ENCODE assay signal across 7 cellular contexts in the genomic region with DNA sequence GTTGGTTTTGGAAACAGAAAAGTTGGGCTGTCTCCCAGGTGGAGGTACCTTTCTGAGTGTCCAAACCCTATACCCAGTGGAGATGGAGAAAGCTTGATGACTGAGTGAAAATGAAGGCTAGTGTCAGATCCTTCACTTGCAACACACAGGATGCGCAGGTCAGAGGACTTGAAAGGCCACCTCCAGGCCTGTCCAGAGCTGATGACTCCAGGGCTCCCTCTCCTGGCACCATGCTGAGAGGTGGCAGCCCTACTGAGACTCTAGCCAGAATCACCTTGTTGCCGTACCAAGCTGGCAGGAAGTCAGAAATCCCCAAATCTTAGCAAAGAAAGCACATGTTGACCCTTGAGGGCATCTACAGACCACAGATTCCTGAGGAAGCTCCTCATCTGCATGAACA. TPM values are rescaled to one million over a fixed set of nuclear protein-coding genes. Genes with fewer than 3 reads are reported as not detected.
DNase-seq lines count a peak whose midpoint lies in the region; ATAC-seq lines count a peak whose summit lies in the region.

No MANE protein-coding gene starts in this region.

- H2BK12ac ChIP-seq in mesenchymal stem cell (ENCODE audit: low read length in 2 of 2): no peak overlapping the region

- POLR2A ChIA-PET in activated CD8-positive, alpha-beta T cell treated with anti-CD3 and anti-CD28 coated beads, Interleukin-2, amount 10 ng/mL, durations not matched to agents 7 days and 5 days (lab: Charles Lee): no interaction called here

- H3K27ac Mint-ChIP-seq in activated CD8-positive, alpha-beta T cell treated with anti-CD3 and anti-CD28 coated beads, Interleukin-2, amount 10 ng/mL, durations not matched to agents 7 days and 5 days: no peak overlapping the region

- H2AFZ ChIP-seq in mesenchymal stem cell (ENCODE audit: low read depth, low read length): no peak overlapping the region

- H3K4ac ChIP-seq in mesenchymal stem cell (ENCODE audit: low read depth in 1 of 2, low read length in 2 of 2): no peak overlapping the region

- no peaks in the 10 kb centered on the region for H3K36me3 ChIP-seq in mesenchymal stem cell (ENCODE audit: control insufficient read depth in 1 of 2, insufficient read depth in 2 of 2, low read depth in 1 of 2, low read length in 2 of 2)

- no peaks in the 10 kb centered on the region for H3K9me3 ChIP-seq in mesenchymal stem cell (ENCODE audit: control insufficient read depth, low read length)

- no peak overlapping the region for H3K27ac ChIP-seq in mesenchymal stem cell (ENCODE audit: low read length, poor library complexity, severe bottlenecking)

- H3K36me3 Mint-ChIP-seq in activated CD8-positive, alpha-beta T cell treated with anti-CD3 and anti-CD28 coated beads, Interleukin-2, amount 10 ng/mL, durations not matched to agents 7 days and 5 days (ENCODE audit: low read depth): no peaks in the 10 kb centered on the region

- no peak overlapping the region for H3K4me2 ChIP-seq in mesenchymal stem cell (ENCODE audit: low read length, poor library complexity, severe bottlenecking)

- H2BK120ac ChIP-seq in mesenchymal stem cell (ENCODE audit: low read depth, low read length): no peak overlapping the region

- H3K9ac ChIP-seq in mesenchymal stem cell (ENCODE audit: low read length): no peak overlapping the region

- peaks cover 75 to 90% of the 10 kb centered on the region in 2 experiments for H3K27me3 ChIP-seq in mesenchymal stem cell (ENCODE audit: control insufficient read depth in 1 of 2, insufficient read depth in 1 of 2, low read length in 2 of 2)

- no peak overlapping the region for H3K4me3 Mint-ChIP-seq in activated CD8-positive, alpha-beta T cell treated with anti-CD3 and anti-CD28 coated beads, Interleukin-2, amount 10 ng/mL, durations not matched to agents 7 days and 5 days

- peaks cover 6% of the 10 kb centered on the region for H3K4me1 ChIP-seq in mesenchymal stem cell (ENCODE audit: control insufficient read depth, insufficient read depth, low read depth, low read length)

- H3K14ac ChIP-seq in mesenchymal stem cell (ENCODE audit: low read length in 2 of 2): no peak overlapping the region

- H2AK5ac ChIP-seq in mesenchymal stem cell (ENCODE audit: low read length, severe bottlenecking): no peak overlapping the region

- ATAC-seq in activated CD8-positive, alpha-beta T cell treated with anti-CD3 and anti-CD28 coated beads, Interleukin-2, amount 10 ng/mL, durations not matched to agents 7 days and 5 days: no peak
- ATAC-seq in HG03457 (IDR thresholded peaks at IDR 0.05; ENCODE audit: unreplicated experiment): no peak

- DNase-seq in EL (peak; percentile 30), HuH-7.5 (ENCODE audit: low spot score) (peak; percentile 85), mesenchymal stem cell (peak; percentile 31), KG1 (lab: John Stamatoyannopoulos, UW) (no peak), NCI-H2227 (lab: John Stamatoyannopoulos, UW; ENCODE audit: unreplicated experiment) (no peak)
- peak; percentile 55 for DNase-seq in activated CD8-positive, alpha-beta T cell treated with anti-CD3 and anti-CD28 coated beads, Interleukin-2, amount 10 ng/mL, durations not matched to agents 7 days and 5 days

- H4K8ac ChIP-seq in mesenchymal stem cell (ENCODE audit: low read length): no peak overlapping the region

- H3K4me3 ChIP-seq in mesenchymal stem cell (ENCODE audit: insufficient read depth in 1 of 2, low read depth in 1 of 2, low read length in 2 of 2): no peak overlapping the region

- H3K18ac ChIP-seq in mesenchymal stem cell (ENCODE audit: low read depth in 1 of 2, low read length in 2 of 2): no peak overlapping the region

- WGBS in mesenchymal stem cell: 77% methylated on average over 2 of the region's 2 CpGs

- H4K91ac ChIP-seq in mesenchymal stem cell (ENCODE audit: low read length): no peak overlapping the region

- H3K9me3 Mint-ChIP-seq in activated CD8-positive, alpha-beta T cell treated with anti-CD3 and anti-CD28 coated beads, Interleukin-2, amount 10 ng/mL, durations not matched to agents 7 days and 5 days (ENCODE audit: insufficient read depth): no peaks in the 10 kb centered on the region

- peaks cover 2% of the 10 kb centered on the region for H3K4me1 Mint-ChIP-seq in activated CD8-positive, alpha-beta T cell treated with anti-CD3 and anti-CD28 coated beads, Interleukin-2, amount 10 ng/mL, durations not matched to agents 7 days and 5 days (ENCODE audit: low read depth)

- CTCF ChIA-PET in activated CD8-positive, alpha-beta T cell treated with anti-CD3 and anti-CD28 coated beads, Interleukin-2, amount 10 ng/mL, durations not matched to agents 7 days and 5 days (lab: Charles Lee): interaction anchor here (0.5 to 4.6 kb wide), 16 partner anchors 9 to 190 kb away, joined by 3 to 36 read pairs (median 5); no protein-coding TSS in a partner anchor

- H3K79me1 ChIP-seq in mesenchymal stem cell (replicated peaks; ENCODE audit: low read length, poor library complexity, severe bottlenecking): no peaks in the 10 kb centered on the region

- H2BK15ac ChIP-seq in mesenchymal stem cell (ENCODE audit: low read depth, poor library complexity, severe bottlenecking): no peak overlapping the region

- no peak overlapping the region for H2BK5ac ChIP-seq in mesenchymal stem cell (ENCODE audit: low read depth, low read length, poor library complexity, severe bottlenecking)

- H3K27me3 Mint-ChIP-seq in activated CD8-positive, alpha-beta T cell treated with anti-CD3 and anti-CD28 coated beads, Interleukin-2, amount 10 ng/mL, durations not matched to agents 7 days and 5 days (ENCODE audit: low read depth): peaks cover 34% of the 10 kb centered on the region

- H3K23ac ChIP-seq in mesenchymal stem cell (ENCODE audit: low read length in 2 of 2): no peak overlapping the region

RNA-seq across cellular contexts. Expression of a gene that starts 16.4 kb away (rescaled TPM):
- total RNA-seq in activated CD8-positive, alpha-beta T cell treated with anti-CD3 and anti-CD28 coated beads, Interleukin-2, amount 10 ng/mL, durations not matched to agents 7 days and 5 days: not detected
- polyA plus RNA-seq in mesenchymal stem cell (2013, experiment 1 of 2): not detected
- not detected for polyA plus RNA-seq in mesenchymal stem cell (2013, experiment 2 of 2)

RNA-seq across cellular contexts. Expression of a gene that starts 45.4 kb away (rescaled TPM):
- under 1 TPM in 1 of 2 experiments, not detected in 1; 0.08 TPM for total RNA-seq in activated CD8-positive, alpha-beta T cell treated with anti-CD3 and anti-CD28 coated beads, Interleukin-2, amount 10 ng/mL, durations not matched to agents 7 days and 5 days
- not detected for polyA plus RNA-seq in mesenchymal stem cell (2013, experiment 1 of 2)
- polyA plus RNA-seq in mesenchymal stem cell (2013, experiment 2 of 2): not detected

Comparison
In these comparisons a context has a peak if more than half of its experiments do, and no peak if none do; other contexts are left out.
1. DNase-seq: peak in EL (single experiment), HuH-7.5 (single experiment), activated CD8-positive, alpha-beta T cell treated with anti-CD3 and anti-CD28 coated beads, Interleukin-2, amount 10 ng/mL, durations not matched to agents 7 days and 5 days (single experiment) and mesenchymal stem cell (single experiment); none in KG1 (single experiment) and NCI-H2227 (single experiment).